ENCODE assay signal across 16 cellular contexts in the genomic region with DNA sequence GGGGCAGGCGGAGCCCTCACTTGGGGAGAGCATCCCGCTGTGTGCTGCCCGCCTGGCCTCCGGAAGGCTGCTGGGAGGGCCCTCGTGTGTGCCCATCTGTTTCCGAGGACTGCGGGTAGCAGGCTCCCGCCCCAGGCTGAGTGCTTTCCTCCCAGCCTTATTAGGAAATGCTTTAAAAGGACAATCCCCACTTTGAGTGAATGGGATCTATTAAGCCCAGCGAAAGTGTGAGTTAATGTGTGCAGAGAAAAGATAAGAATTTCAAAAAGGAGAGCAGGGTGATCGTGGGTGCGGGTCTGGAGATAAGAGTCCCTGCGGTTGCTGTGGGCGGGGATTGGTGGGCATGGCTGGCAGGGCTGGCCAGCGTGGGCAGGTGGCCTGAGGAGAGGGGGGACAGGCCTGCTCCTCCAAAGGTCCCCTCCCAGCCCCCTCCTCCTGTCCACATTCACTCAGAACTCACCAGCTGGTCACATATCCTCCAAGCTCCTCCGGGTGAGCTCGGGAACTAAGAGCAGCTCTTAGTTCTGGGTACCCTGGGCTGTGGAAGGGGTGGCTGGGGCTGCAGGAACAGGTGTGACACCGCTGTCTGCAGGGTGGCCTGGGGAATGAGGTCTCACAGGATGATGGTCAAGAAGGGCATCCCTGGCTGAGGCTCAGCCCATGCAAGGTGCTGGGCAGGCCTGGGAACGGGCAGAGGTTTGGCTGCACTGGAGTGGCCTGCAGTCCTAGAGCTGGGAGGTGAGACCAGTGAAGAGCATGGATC.
A peak's percentile ranks its signal among the peaks of the same experiment; 100 is the strongest.
DNase-seq lines count a peak whose midpoint lies in the region; ATAC-seq and TF ChIP-seq lines count a peak whose summit lies in the region.
"Had no signal": no experiment of that assay in that cellular context is flagged by ENCODE, and none has a peak within 500 bp of the region (broad histone marks: within the 10 kb centered on the region; RNA-seq: fewer than 3 reads in every experiment).

No MANE protein-coding gene starts in this region.

- peaks cover 31% of the 10 kb centered on the region for H3K9me3 ChIP-seq in BLaER1

- no peak overlapping the region for H3K9ac ChIP-seq in BLaER1

- H3K27ac ChIP-seq in BLaER1: no peak overlapping the region
- H3K27ac ChIP-seq: stomach had no signal

- no peak for TF ChIP-seq CTCF in chondrocyte (IDR thresholded peaks at IDR 0.05)

- H3K36me3 ChIP-seq in BLaER1: no peaks in the 10 kb centered on the region
- H3K36me3 ChIP-seq: stomach had no signal

- H3K4me2 ChIP-seq in BLaER1: peak overlapping the region; percentile 66

- peaks cover 15% of the 10 kb centered on the region for H3K9me3 Mint-ChIP-seq in chondrocyte (ENCODE audit: low read depth)

- no peak for ATAC-seq in HG02938 (IDR thresholded peaks at IDR 0.05; ENCODE audit: unreplicated experiment)
- ATAC-seq: CD8-positive, alpha-beta T cell had no signal

- peaks cover 36% of the 10 kb centered on the region for H3K27me3 ChIP-seq in BLaER1
- H3K27me3 ChIP-seq: dorsolateral prefrontal cortex had no signal

- DNase-seq in EL (peak; percentile 11), NCI-H2171 treated with DMSO at 0.1 percent for 48 hours (lab: John Stamatoyannopoulos, UW) (peak; percentile 51), chondrocyte (ENCODE audit: low spot score) (no peak), NCI-H510A treated with DMSO at 0.1 percent for 48 hours (lab: John Stamatoyannopoulos, UW) (no peak), midbrain (lab: John Stamatoyannopoulos, UW) (no peak), T1000 (lab: John Stamatoyannopoulos, UW) (no peak)
- DNase-seq: activated CD4-positive, alpha-beta memory T cell treated with anti-CD3 and anti-CD28 coated beads for 36 hours; CD8-positive, alpha-beta T cell; mesenchymal stem cell; NCI-H446; occipital lobe; stomach had no signal

- H3K4me1 ChIP-seq in BLaER1: peaks cover 14% of the 10 kb centered on the region

- peaks cover 1% of the 10 kb centered on the region for H3K27me3 Mint-ChIP-seq in chondrocyte (ENCODE audit: low read depth)

- H3K4me3 Mint-ChIP-seq in chondrocyte (ENCODE audit: unreplicated experiment): peak overlapping the region; percentile 52
- H3K4me3 Mint-ChIP-seq: activated CD4-positive, alpha-beta memory T cell treated with anti-CD3 and anti-CD28 coated beads for 36 hours; CD8-positive, alpha-beta T cell; T-helper 2 cell treated with Interferon-gamma antibody and Interleukin-4, amounts not matched to agents 5 μg/mL and 100 μg/mL, for 36 hours had no signal

- 0 out of 2 replicates have a peak overlapping the region, but pooled peaks have one; percentile 3 for H3K4me3 ChIP-seq in BLaER1

- peaks cover 12% of the 10 kb centered on the region for H3K4me1 Mint-ChIP-seq in chondrocyte (ENCODE audit: low read depth)

- 0 out of 2 replicates have a peak, but pooled peaks cover 11% of the 10 kb centered on the region for H4K20me1 ChIP-seq in BLaER1

- peaks cover 2% of the 10 kb centered on the region for H3K36me3 Mint-ChIP-seq in chondrocyte (ENCODE audit: low read depth)
- H3K36me3 Mint-ChIP-seq: CD8-positive, alpha-beta T cell had no signal

- H3K27ac Mint-ChIP-seq in chondrocyte (ENCODE audit: unreplicated experiment): no peak overlapping the region
- H3K27ac Mint-ChIP-seq: activated CD4-positive, alpha-beta memory T cell treated with anti-CD3 and anti-CD28 coated beads for 36 hours; CD8-positive, alpha-beta T cell; T-helper 2 cell treated with Interferon-gamma antibody and Interleukin-4, amounts not matched to agents 5 μg/mL and 100 μg/mL, for 36 hours had no signal

Comparison
In these comparisons a context has a peak if more than half of its experiments do, and no peak if none do; other contexts are left out.
1. DNase-seq: peak in EL (single experiment) and NCI-H2171 treated with DMSO at 0.1 percent for 48 hours (single experiment); none in chondrocyte (single experiment), NCI-H510A treated with DMSO at 0.1 percent for 48 hours (single experiment), midbrain (single experiment) and T1000 (single experiment).